Comparison of ENCODE assay signal across 18 cellular contexts in the genomic region with DNA sequence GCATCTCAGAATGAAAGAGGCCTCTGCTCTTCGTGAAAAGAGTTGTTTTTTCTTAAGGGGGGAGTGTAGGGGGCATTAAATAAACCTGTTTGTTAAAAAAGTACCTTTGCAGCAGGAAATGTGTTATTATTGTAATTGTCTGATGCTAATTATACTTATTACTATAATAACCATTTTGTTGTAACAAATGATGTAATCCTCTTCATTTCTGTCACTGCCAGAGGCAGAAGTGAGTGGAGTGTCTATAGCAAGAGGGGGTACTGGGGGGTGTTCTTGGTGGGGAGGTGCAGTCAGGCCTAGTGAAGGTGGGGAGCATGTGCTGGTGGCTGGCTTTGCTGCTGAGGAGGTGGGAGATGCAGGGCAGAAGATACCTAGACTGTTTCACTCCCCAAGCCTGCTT.
"Had no signal": no experiment of that assay in that cellular context is flagged by ENCODE, and none has a peak within 500 bp of the region (broad histone marks: within the 10 kb centered on the region; RNA-seq: fewer than 3 reads in every experiment).

No MANE protein-coding gene starts in this region.

- H3K36me3 ChIP-seq: adrenal gland, lower lobe of right lung, neural progenitor cell, sigmoid colon, transverse colon, uterus had no signal

- H3K27ac ChIP-seq: adrenal gland, dorsolateral prefrontal cortex, lower lobe of right lung, neural progenitor cell, sigmoid colon, transverse colon, uterus had no signal

- H3K4me2 ChIP-seq: neural progenitor cell, smooth muscle cell had no signal

- H3K4me3 ChIP-seq: adrenal gland, lower lobe of right lung, neural progenitor cell, sigmoid colon, smooth muscle cell, transverse colon, uterus had no signal

- H3K4me1 ChIP-seq: adrenal gland, lower lobe of right lung, neural progenitor cell, sigmoid colon, transverse colon, uterus had no signal

- H3K9ac ChIP-seq: neural progenitor cell had no signal

- H3K27me3 ChIP-seq: uterus had no signal

- ATAC-seq: effector memory CD8-positive, alpha-beta T cell; esophagus mucosa; left lobe of liver; lower lobe of right lung; naive thymus-derived CD8-positive, alpha-beta T cell; stimulated activated naive B cell treated with anti-CD40 and anti-IgM and Interleukin-4, amounts not matched to agents 10 μg/mL and 1 μg/mL and 100 μg/mL, for 72 hours; WTC11 had no signal

- H2AFZ ChIP-seq: neural progenitor cell had no signal

- H3K9me3 ChIP-seq: adrenal gland, lower lobe of right lung, sigmoid colon, transverse colon, uterus had no signal

- DNase-seq: activated naive CD4-positive, alpha-beta T cell; activated T-cell treated with anti-CD3 and anti-CD28 coated beads, Interleukin-2, amount 50 U/mL, for 1 hour; adrenal gland; dorsolateral prefrontal cortex; effector memory CD8-positive, alpha-beta T cell; kidney; lower lobe of right lung; naive thymus-derived CD8-positive, alpha-beta T cell; sigmoid colon; stimulated activated CD4-positive, alpha-beta T cell treated with anti-CD3 and anti-CD28 coated beads, Interleukin-15, amount 100 ng/mL, for 24 hours; stimulated activated naive B cell treated with anti-CD40 and anti-IgM and Interleukin-4, amounts not matched to agents 10 μg/mL and 1 μg/mL and 100 μg/mL, for 72 hours; transverse colon; uterus had no signal
